Comparison of ENCODE assay signal across 10 cellular contexts in genomic region chr7:100087055-100087750, GRCh38.
A peak's percentile ranks its signal among the peaks of the same experiment; 100 is the strongest.
DNase-seq lines count a peak whose midpoint lies in the region; ATAC-seq and TF ChIP-seq lines count a peak whose summit lies in the region.
"Had no signal": no experiment of that assay in that cellular context is flagged by ENCODE, and none has a peak within 500 bp of the region (broad histone marks: within the 10 kb centered on the region; RNA-seq: fewer than 3 reads in every experiment).

No MANE protein-coding gene starts in this region.

- H3K4me3 ChIP-seq in AG09309 (ENCODE audit: control insufficient read depth, low read depth, low read length) (no peak overlapping the region), HUES6 (ENCODE audit: low read depth, low read length) (no peak overlapping the region), brain microvascular endothelial cell (ENCODE audit: low read depth, low read length) (no peak overlapping the region), muscle layer of colon (ENCODE audit: low read depth in 1 of 2, low read length in 2 of 2) (no peak overlapping the region), coronary artery (no peak overlapping the region)

- TF ChIP-seq CTCF in AG09309 (IDR thresholded peaks at IDR 0.05; ENCODE audit: control insufficient read depth, insufficient read depth, low read depth, low read length, missing control alignments), result no peak
- TF ChIP-seq CTCF in brain microvascular endothelial cell (IDR thresholded peaks at IDR 0.05; ENCODE audit: low read depth, low read length, missing control alignments), result no peak
- TF ChIP-seq CTCF in coronary artery (IDR thresholded peaks at IDR 0.05), result no peak

- H3K27ac ChIP-seq in HUES6 (ENCODE audit: low read depth, low read length) (peak overlapping the region; percentile 29; the same call in 1 of the 2 replicates), brain microvascular endothelial cell (peak overlapping the region; percentile 81), muscle layer of colon (ENCODE audit: low read depth, low read length) (peak overlapping the region; percentile 95), coronary artery (no peak overlapping the region)

- peak overlapping the region; percentile 34 for H3K9ac ChIP-seq in HUES6 (ENCODE audit: low read length)
- no peak overlapping the region for H3K9ac ChIP-seq in muscle layer of colon (ENCODE audit: low read length)

- DNase-seq in AG09309 (ENCODE audit: low read depth) (peak; percentile 92), brain microvascular endothelial cell (peak; percentile 87), coronary artery (ENCODE audit: low spot score) (no peak), NCI-H446 (lab: John Stamatoyannopoulos, UW) (no peak)
- DNase-seq in stimulated activated CD8-positive, alpha-beta memory T cell treated with anti-CD3 and anti-CD28 coated beads, Interleukin-4, amount 100 ng/mL, for 48 hours, result no peak
- DNase-seq: activated naive CD4-positive, alpha-beta T cell treated with Interleukin-2 at 50 U/mL for 16 hours; NCI-H774 had no signal

- ATAC-seq in HG02798 (IDR thresholded peaks at IDR 0.05; ENCODE audit: poor library complexity, unreplicated experiment), result no peak

- in situ Hi-C loops in brain microvascular endothelial cell (cut with HindIII; ENCODE audit: low pct_ligation_motif_present, low sequenced_read_pairs), result loop anchor here (25.0 kb wide), 1 partner anchor 100 kb away; the partner anchor contains the start of gene AZGP1

- H3K4me1 ChIP-seq in HUES6 (ENCODE audit: control insufficient read depth, insufficient read depth, low read length) (peaks cover 19% of the 10 kb centered on the region), muscle layer of colon (ENCODE audit: insufficient read depth, low read length) (peaks cover 29% of the 10 kb centered on the region)

- H3K36me3 ChIP-seq in HUES6 (ENCODE audit: control insufficient read depth, insufficient read depth, low read length) (peaks cover 20% of the 10 kb centered on the region), brain microvascular endothelial cell (replicated peaks) (peaks cover 19% of the 10 kb centered on the region), muscle layer of colon (ENCODE audit: insufficient read depth, low read length) (peaks cover 22% of the 10 kb centered on the region)

- H3K27me3 ChIP-seq in HUES6 (ENCODE audit: control insufficient read depth, insufficient read depth, low read length), result no peaks in the 10 kb centered on the region
- no peaks in the 10 kb centered on the region for H3K27me3 ChIP-seq in brain microvascular endothelial cell (replicated peaks)
- H3K27me3 ChIP-seq in muscle layer of colon (ENCODE audit: control insufficient read depth in 1 of 2, insufficient read depth in 2 of 2, low read length in 2 of 2), result no peaks in the 10 kb centered on the region

- no peaks in the 10 kb centered on the region for H3K9me3 ChIP-seq in HUES6 (ENCODE audit: control insufficient read depth, insufficient read depth, low read depth, low read length)
- no peaks in the 10 kb centered on the region for H3K9me3 ChIP-seq in muscle layer of colon (ENCODE audit: low read length)

Comparison
In these comparisons a context has a peak if more than half of its experiments do, and no peak if none do; other contexts are left out.
1. DNase-seq: peak in AG09309 (single experiment) and brain microvascular endothelial cell (single experiment); none in coronary artery (single experiment), NCI-H446 (0 of 2) and stimulated activated CD8-positive, alpha-beta memory T cell treated with anti-CD3 and anti-CD28 coated beads, Interleukin-4, amount 100 ng/mL, for 48 hours (single experiment).
2. H3K27ac ChIP-seq: peak in HUES6 (single experiment), brain microvascular endothelial cell (single experiment) and muscle layer of colon (single experiment); none in coronary artery (0 of 2).